ENCODE assay signal across 19 cellular contexts in the genomic region with DNA sequence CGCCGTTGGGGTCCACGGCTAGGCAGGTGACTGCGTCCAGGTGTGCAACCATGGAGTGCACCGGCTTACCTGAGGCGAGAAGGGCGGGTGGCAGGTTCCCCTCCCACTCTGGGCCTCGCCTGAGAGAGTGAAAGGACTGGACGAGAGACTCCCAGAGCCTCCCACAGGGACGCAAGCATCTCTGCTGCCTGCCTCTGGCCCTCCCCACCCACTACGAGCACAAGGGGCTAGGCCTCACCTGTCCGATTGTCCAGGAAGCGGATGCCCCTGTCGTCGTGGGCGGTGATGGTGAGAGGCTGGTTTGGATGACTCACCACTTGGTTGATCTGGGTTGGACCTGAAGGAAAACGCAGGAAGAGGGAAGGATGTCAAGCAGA. TPM values are rescaled to one million over a fixed set of nuclear protein-coding genes. Genes with fewer than 3 reads are reported as not detected.
DNase-seq lines count a peak whose midpoint lies in the region; ATAC-seq and TF ChIP-seq lines count a peak whose summit lies in the region.
"Had no signal": no experiment of that assay in that cellular context is flagged by ENCODE, and none has a peak within 500 bp of the region (broad histone marks: within the 10 kb centered on the region; RNA-seq: fewer than 3 reads in every experiment).

No MANE protein-coding gene starts in this region.

- intact Hi-C loops in Right ventricle myocardium superior (cut with DNase I), result no loop called here
- intact Hi-C loops in heart right ventricle (cut with DNase I), result no loop called here
- intact Hi-C loops in activated CD8-positive, alpha-beta T cell treated with anti-CD3 and anti-CD28 coated beads for 36 hours (cut with micrococcal nuclease), result loop anchor here (10.0 kb wide), 1 partner anchor 107 kb away; no protein-coding TSS in a partner anchor
- intact Hi-C loops in A673 (cut with micrococcal nuclease; ENCODE audit: unreplicated experiment), result no loop called here

- no peak overlapping the region for H3K4me3 ChIP-seq in heart right ventricle
- no peak overlapping the region for H3K4me3 ChIP-seq in A673 (ENCODE audit: low read depth, low read length, poor library complexity, severe bottlenecking)
- H3K4me3 ChIP-seq: heart left ventricle, lung had no signal

- H3K4me1 Mint-ChIP-seq in activated CD8-positive, alpha-beta T cell treated with anti-CD3 and anti-CD28 coated beads for 36 hours (ENCODE audit: low read depth), result peaks cover 31% of the 10 kb centered on the region
- H3K4me1 Mint-ChIP-seq in immature natural killer cell, result peaks cover 44 to 55% of the 10 kb centered on the region in 2 donors

- H3K36me3 ChIP-seq in heart right ventricle (peaks cover 3 to 87% (median 72%) of the 10 kb centered on the region in 9 donors), A673 (ENCODE audit: insufficient read depth, low read length, poor library complexity, severe bottlenecking) (peaks cover 62% of the 10 kb centered on the region)

- H3K9me3 ChIP-seq in heart right ventricle (no peaks in the 10 kb centered on the region), A673 (ENCODE audit: low read depth, low read length, poor library complexity, severe bottlenecking) (no peaks in the 10 kb centered on the region)
- H3K9me3 ChIP-seq: heart left ventricle had no signal

- POLR2A ChIA-PET in activated CD8-positive, alpha-beta T cell treated with anti-CD3 and anti-CD28 coated beads for 36 hours (lab: Charles Lee), result interaction anchor here (1.5 to 2.6 kb wide), 2 partner anchors 15 kb away, joined by 4 to 7 read pairs; no protein-coding TSS in a partner anchor
- POLR2A ChIA-PET in A673 (lab: Charles Lee; ENCODE audit: low non-redundant PET), result no interaction called here

- H3K4me1 ChIP-seq in heart right ventricle, result peaks cover 0 to 48% (median 26%) of the 10 kb centered on the region in 9 donors
- H3K4me1 ChIP-seq in A673 (ENCODE audit: insufficient read depth, low read length, poor library complexity, severe bottlenecking), result peaks cover 5% of the 10 kb centered on the region

- H3K36me3 Mint-ChIP-seq in activated CD8-positive, alpha-beta T cell treated with anti-CD3 and anti-CD28 coated beads for 36 hours (ENCODE audit: low read depth), result peaks cover 46% of the 10 kb centered on the region
- H3K36me3 Mint-ChIP-seq in immature natural killer cell, result peaks cover 4 to 30% (median 12%) of the 10 kb centered on the region in 3 donors

- CTCF ChIA-PET in activated CD8-positive, alpha-beta T cell treated with anti-CD3 and anti-CD28 coated beads for 36 hours (lab: Charles Lee), result interaction anchor here (1.0 to 2.1 kb wide), 3 partner anchors 18 to 42 kb away, joined by 3 to 10 read pairs (median 5); no protein-coding TSS in a partner anchor
- CTCF ChIA-PET in A673 (lab: Charles Lee), result no interaction called here

- H3K27me3 Mint-ChIP-seq in activated CD8-positive, alpha-beta T cell treated with anti-CD3 and anti-CD28 coated beads for 36 hours, result no peaks in the 10 kb centered on the region
- peaks cover 4 to 9% (median 5%) of the 10 kb centered on the region in 3 donors for H3K27me3 Mint-ChIP-seq in immature natural killer cell (ENCODE audit: low read depth in 3 of 3)
- H3K27me3 Mint-ChIP-seq: CD8-positive, alpha-beta memory T cell had no signal

- peak; percentile 37 for DNase-seq in Right ventricle myocardium superior
- no peak for DNase-seq in heart right ventricle
- no peak for DNase-seq in activated CD8-positive, alpha-beta T cell treated with anti-CD3 and anti-CD28 coated beads for 36 hours
- DNase-seq in immature natural killer cell, result no peak
- DNase-seq in NCI-H146 (lab: John Stamatoyannopoulos, UW), result no peak
- DNase-seq in effector CD8-positive, alpha-beta T cell (lab: John Stamatoyannopoulos, UW), result no peak
- no peak for DNase-seq in A673 (ENCODE audit: low spot score)
- no peak for DNase-seq in kidney tubule cell (ENCODE audit: low spot score)
- DNase-seq: CD8-positive, alpha-beta memory T cell; effector memory CD4-positive, alpha-beta T cell; HCEC 1CT; NCI-H1105; NCI-H510A treated with DMSO at 0.1 percent for 48 hours; SHP77; small intestine; stimulated activated CD8-positive, alpha-beta memory T cell treated with anti-CD3 and anti-CD28 coated beads, Interleukin-4, amount 100 ng/mL, for 48 hours; WERI-Rb-1 had no signal

- peak overlapping the region in 1 of 10 donors; percentile 20 for H3K27ac ChIP-seq in heart right ventricle
- H3K27ac ChIP-seq in A673 (ENCODE audit: low read depth, low read length, poor library complexity, severe bottlenecking), result no peak overlapping the region
- H3K27ac ChIP-seq: heart left ventricle, WERI-Rb-1 had no signal

- peak overlapping the region; percentile 53 for H3K27ac Mint-ChIP-seq in activated CD8-positive, alpha-beta T cell treated with anti-CD3 and anti-CD28 coated beads for 36 hours
- H3K27ac Mint-ChIP-seq in immature natural killer cell, result peak overlapping the region in 1 of 6 donors; percentile 87

- TF ChIP-seq CTCF in heart right ventricle (IDR thresholded peaks at IDR 0.05) (no peak), A673 (conservative IDR thresholded peaks at IDR 0.05; ENCODE audit: low read depth, low read length) (no peak)
- no peak for TF ChIP-seq CTCF in activated CD8-positive, alpha-beta T cell treated with anti-CD3 and anti-CD28 coated beads for 36 hours (IDR thresholded peaks at IDR 0.05)

- no peaks in the 10 kb centered on the region for H3K9me3 Mint-ChIP-seq in activated CD8-positive, alpha-beta T cell treated with anti-CD3 and anti-CD28 coated beads for 36 hours
- H3K9me3 Mint-ChIP-seq in immature natural killer cell, result no peaks in the 10 kb centered on the region
- H3K9me3 Mint-ChIP-seq: CD8-positive, alpha-beta memory T cell had no signal

- H3K27me3 ChIP-seq in heart right ventricle (no peaks in the 10 kb centered on the region), A673 (replicated peaks; ENCODE audit: insufficient read depth, low read depth, low read length, poor library complexity) (no peaks in the 10 kb centered on the region)
- H3K27me3 ChIP-seq: heart left ventricle had no signal

- 84 to 88% methylated on average over 17 of the region's 17 CpGs for WGBS in heart right ventricle, 2 donors

- H3K4me3 Mint-ChIP-seq in activated CD8-positive, alpha-beta T cell treated with anti-CD3 and anti-CD28 coated beads for 36 hours, result no peak overlapping the region
- peak overlapping the region in 4 of 5 donors; percentile 56 to 73 (median 64) for H3K4me3 Mint-ChIP-seq in immature natural killer cell

- ATAC-seq in Right ventricle myocardium superior (ENCODE audit: poor library complexity) (no peak), heart right ventricle (no peak)
- ATAC-seq in activated CD8-positive, alpha-beta T cell treated with anti-CD3 and anti-CD28 coated beads for 36 hours, result no peak
- ATAC-seq: heart left ventricle had no signal

- BruUV-seq in A673 (replicated peaks; lab: Mats Ljungman, UMichigan), result no TSS peak

RNA-seq across cellular contexts. Expression of a gene that starts 5.1 kb away (rescaled TPM):
- total RNA-seq in Right ventricle myocardium superior (10.1 TPM), heart right ventricle (10 to 100 TPM; 11.7 to 22.7 (median 12.4) TPM), A673 (2021) (45.1 and 60.3 TPM in 2 replicates)
- polyA plus RNA-seq in heart right ventricle (10 to 100 TPM; 15.9 to 19.5 TPM), immature natural killer cell (100 to 1,000 TPM in 1 of 3 donors, 10 to 100 TPM in 2; 36.3 to 116 (median 36.3) TPM)
- total RNA-seq in activated CD8-positive, alpha-beta T cell treated with anti-CD3 and anti-CD28 coated beads for 36 hours, result 10 to 100 TPM; 81.1 to 86.0 TPM

RNA-seq across cellular contexts. Expression of a gene that starts 23.9 kb away (rescaled TPM):
- total RNA-seq in Right ventricle myocardium superior, result 13.9 TPM
- total RNA-seq in heart right ventricle, result 10 to 100 TPM; 14.6 to 22.8 (median 19.7) TPM
- polyA plus RNA-seq in heart right ventricle, result 10 to 100 TPM; 13.0 to 20.3 TPM
- 10 to 100 TPM in 1 of 2 experiments, 1 to 10 TPM in 1; 7.7 to 10.1 TPM for total RNA-seq in activated CD8-positive, alpha-beta T cell treated with anti-CD3 and anti-CD28 coated beads for 36 hours
- 1 to 10 TPM in 2 of 3 donors, not detected in 1; 2.2 to 5.4 TPM for polyA plus RNA-seq in immature natural killer cell
- total RNA-seq in A673 (2021), result 23.6 and 26.1 TPM in 2 replicates

RNA-seq across cellular contexts. Expression of a gene that starts 24.3 kb away (rescaled TPM):
- total RNA-seq in Right ventricle myocardium superior, result 38.4 TPM
- 10 to 100 TPM; 43.3 to 56.1 (median 50.0) TPM for total RNA-seq in heart right ventricle
- polyA plus RNA-seq in heart right ventricle, result 10 to 100 TPM; 50.4 to 63.3 TPM
- total RNA-seq in activated CD8-positive, alpha-beta T cell treated with anti-CD3 and anti-CD28 coated beads for 36 hours, result 10 to 100 TPM; 52.5 to 63.5 TPM
- polyA plus RNA-seq in immature natural killer cell, result 10 to 100 TPM in 2 of 3 donors, 1 to 10 TPM in 1; 8.8 to 26.8 (median 10.8) TPM
- 134 and 157 TPM in 2 replicates for total RNA-seq in A673 (2021)
